18 cellular contexts compared by ENCODE assay signal in genomic region chr1:91604632-91605031, GRCh38.
DNase-seq lines count a peak whose midpoint lies in the region; ATAC-seq and TF ChIP-seq lines count a peak whose summit lies in the region.
"Had no signal": no experiment of that assay in that cellular context is flagged by ENCODE, and none has a peak within 500 bp of the region (broad histone marks: within the 10 kb centered on the region; RNA-seq: fewer than 3 reads in every experiment).

No MANE protein-coding gene starts in this region.

- no peak overlapping the region for H3K23ac ChIP-seq in neuronal stem cell (ENCODE audit: low read depth, low read length, poor library complexity)

- DNase-seq in AG08396 (ENCODE audit: low spot score), result peak; percentile 30
- peak; percentile 72 to 76 for DNase-seq in SJCRH30
- peak; percentile 68 for DNase-seq in fibroblast of the aortic adventitia (ENCODE audit: low read depth)
- DNase-seq in neuronal stem cell (ENCODE audit: low spot score), result no peak
- DNase-seq in EL, result no peak
- no peak for DNase-seq in OCI-LY7 (ENCODE audit: low spot score)
- no peak for DNase-seq in activated gamma-delta T cell (lab: John Stamatoyannopoulos, UW)
- DNase-seq: body of pancreas; CD8-positive, alpha-beta memory T cell; islet precursor cell; NCI-H1930; stomach; T-helper 1 cell; uterus had no signal

- no peaks in the 10 kb centered on the region for H3K36me3 ChIP-seq in SJCRH30
- no peaks in the 10 kb centered on the region for H3K36me3 ChIP-seq in neuronal stem cell (replicated peaks in 1 of 2; ENCODE audit: control insufficient read depth in 2 of 2, insufficient read depth in 2 of 2, low read length in 2 of 2)
- H3K36me3 ChIP-seq in OCI-LY7 (ENCODE audit: insufficient read depth, low read length), result no peaks in the 10 kb centered on the region
- H3K36me3 ChIP-seq: stomach, uterus had no signal

- H4K20me1 ChIP-seq in OCI-LY7 (ENCODE audit: insufficient read depth, low read length), result no peaks in the 10 kb centered on the region

- H2BK120ac ChIP-seq in neuronal stem cell (ENCODE audit: low read depth, low read length), result no peak overlapping the region

- H3K9me3 ChIP-seq in SJCRH30 (replicated peaks), result no peaks in the 10 kb centered on the region
- H3K9me3 ChIP-seq in neuronal stem cell (replicated peaks in 1 of 2; ENCODE audit: control insufficient read depth in 2 of 2, insufficient read depth in 1 of 2, low read depth in 1 of 2, low read length in 2 of 2), result peaks cover 0 to 4% of the 10 kb centered on the region in 2 donors
- no peaks in the 10 kb centered on the region for H3K9me3 ChIP-seq in OCI-LY7 (ENCODE audit: low read length)
- H3K9me3 ChIP-seq: body of pancreas, stomach, uterus had no signal

- H3K9ac ChIP-seq in neuronal stem cell (ENCODE audit: low read depth, low read length, poor library complexity), result no peak overlapping the region

- no CpG with 5 or more reads among the region's 7 CpGs for WGBS in neuronal stem cell (ENCODE audit: extremely low coverage in 2 of 2, insufficient read length in 2 of 2, insufficient replicate concordance in 1 of 2), 2 donors

- H3K27ac ChIP-seq in SJCRH30 (no peak overlapping the region), neuronal stem cell (replicated peaks; ENCODE audit: low read length) (no peak overlapping the region), OCI-LY7 (ENCODE audit: low read depth, low read length, poor library complexity, severe bottlenecking) (no peak overlapping the region)
- H3K27ac ChIP-seq: body of pancreas, epithelial cell of prostate, uterus, VCaP had no signal

- intact Hi-C loops in OCI-LY7 (cut with micrococcal nuclease; ENCODE audit: unreplicated experiment), result no loop called here

- H3K27me3 ChIP-seq in SJCRH30 (no peaks in the 10 kb centered on the region), neuronal stem cell (ENCODE audit: control insufficient read depth in 3 of 3, insufficient read depth in 3 of 3, low read depth in 1 of 3, low read length in 3 of 3) (no peaks in the 10 kb centered on the region)
- H3K27me3 ChIP-seq: body of pancreas, stomach, uterus had no signal

- no peak overlapping the region for H2AK5ac ChIP-seq in neuronal stem cell (ENCODE audit: low read depth, low read length)

- ATAC-seq in HG02852 (IDR thresholded peaks at IDR 0.05; ENCODE audit: unreplicated experiment), result no peak
- ATAC-seq: body of pancreas, GM23338 had no signal

- H2BK5ac ChIP-seq in neuronal stem cell (ENCODE audit: low read length), result no peak overlapping the region

- no peak overlapping the region for H3K4me3 ChIP-seq in SJCRH30
- H3K4me3 ChIP-seq in fibroblast of the aortic adventitia (ENCODE audit: low read depth, low read length), result no peak overlapping the region
- no peak overlapping the region for H3K4me3 ChIP-seq in neuronal stem cell (ENCODE audit: low read length in 2 of 2)
- H3K4me3 ChIP-seq in OCI-LY7 (ENCODE audit: low read depth, low read length, poor library complexity, severe bottlenecking), result no peak overlapping the region
- H3K4me3 ChIP-seq: body of pancreas, GM23338, stomach, uterus had no signal

- CTCF ChIA-PET in OCI-LY7 (lab: Charles Lee; ENCODE audit: unreplicated experiment), result no interaction called here

- H3K4me2 ChIP-seq in neuronal stem cell (ENCODE audit: insufficient read depth, low read length, poor library complexity, severe bottlenecking) (no peak overlapping the region), OCI-LY7 (ENCODE audit: low read length) (no peak overlapping the region)
- H3K4me2 ChIP-seq: GM23338 had no signal

- no peak overlapping the region for H4K8ac ChIP-seq in neuronal stem cell (ENCODE audit: low read depth, low read length)

- H3K9me2 ChIP-seq in OCI-LY7 (ENCODE audit: insufficient read depth, low read length), result no peaks in the 10 kb centered on the region

- TF ChIP-seq CTCF in fibroblast of the aortic adventitia (IDR thresholded peaks at IDR 0.05; ENCODE audit: insufficient read depth, low read length) (no peak), OCI-LY7 (conservative IDR thresholded peaks at IDR 0.05; ENCODE audit: low read length) (no peak)

- H3K79me1 ChIP-seq in neuronal stem cell (ENCODE audit: low read depth, low read length), result no peaks in the 10 kb centered on the region

- H4K91ac ChIP-seq in neuronal stem cell (ENCODE audit: low read depth, low read length, poor library complexity), result no peak overlapping the region

- no peak overlapping the region for H3K14ac ChIP-seq in neuronal stem cell (ENCODE audit: low read length)

- POLR2A ChIA-PET in OCI-LY7 (lab: Charles Lee), result no interaction called here

- no peaks in the 10 kb centered on the region for H3K79me2 ChIP-seq in OCI-LY7 (ENCODE audit: insufficient read depth, low read depth, low read length)

- no peak overlapping the region for H2BK15ac ChIP-seq in neuronal stem cell (ENCODE audit: low read length)

- H3K4me1 ChIP-seq in SJCRH30 (no peaks in the 10 kb centered on the region), neuronal stem cell (ENCODE audit: control insufficient read depth in 2 of 2, insufficient read depth in 1 of 2, low read depth in 1 of 2, low read length in 2 of 2) (peaks cover 2 to 13% of the 10 kb centered on the region in 2 donors), OCI-LY7 (ENCODE audit: insufficient read depth, low read length, poor library complexity, severe bottlenecking) (no peaks in the 10 kb centered on the region)
- H3K4me1 ChIP-seq: body of pancreas, uterus had no signal

- no TSS peak for BruUV-seq in OCI-LY7 (replicated peaks; lab: Mats Ljungman, UMichigan)

- H3K4ac ChIP-seq in neuronal stem cell (ENCODE audit: low read length), result no peak overlapping the region

- peak overlapping the region; percentile 15 for H3K18ac ChIP-seq in neuronal stem cell (ENCODE audit: low read length)

- H2AFZ ChIP-seq in neuronal stem cell (ENCODE audit: low read length) (peak overlapping the region; percentile 4), OCI-LY7 (ENCODE audit: low read length) (no peak overlapping the region)
- H2AFZ ChIP-seq: GM23338 had no signal

- no peak overlapping the region for H2BK12ac ChIP-seq in neuronal stem cell (ENCODE audit: low read length)

Comparison
In these comparisons a context has a peak if more than half of its experiments do, and no peak if none do; other contexts are left out.
1. DNase-seq: peak in AG08396 (single experiment), SJCRH30 (2 of 2) and fibroblast of the aortic adventitia (single experiment); none in neuronal stem cell (single experiment), EL (single experiment), OCI-LY7 (single experiment) and activated gamma-delta T cell (single experiment).